In the genomic region with DNA sequence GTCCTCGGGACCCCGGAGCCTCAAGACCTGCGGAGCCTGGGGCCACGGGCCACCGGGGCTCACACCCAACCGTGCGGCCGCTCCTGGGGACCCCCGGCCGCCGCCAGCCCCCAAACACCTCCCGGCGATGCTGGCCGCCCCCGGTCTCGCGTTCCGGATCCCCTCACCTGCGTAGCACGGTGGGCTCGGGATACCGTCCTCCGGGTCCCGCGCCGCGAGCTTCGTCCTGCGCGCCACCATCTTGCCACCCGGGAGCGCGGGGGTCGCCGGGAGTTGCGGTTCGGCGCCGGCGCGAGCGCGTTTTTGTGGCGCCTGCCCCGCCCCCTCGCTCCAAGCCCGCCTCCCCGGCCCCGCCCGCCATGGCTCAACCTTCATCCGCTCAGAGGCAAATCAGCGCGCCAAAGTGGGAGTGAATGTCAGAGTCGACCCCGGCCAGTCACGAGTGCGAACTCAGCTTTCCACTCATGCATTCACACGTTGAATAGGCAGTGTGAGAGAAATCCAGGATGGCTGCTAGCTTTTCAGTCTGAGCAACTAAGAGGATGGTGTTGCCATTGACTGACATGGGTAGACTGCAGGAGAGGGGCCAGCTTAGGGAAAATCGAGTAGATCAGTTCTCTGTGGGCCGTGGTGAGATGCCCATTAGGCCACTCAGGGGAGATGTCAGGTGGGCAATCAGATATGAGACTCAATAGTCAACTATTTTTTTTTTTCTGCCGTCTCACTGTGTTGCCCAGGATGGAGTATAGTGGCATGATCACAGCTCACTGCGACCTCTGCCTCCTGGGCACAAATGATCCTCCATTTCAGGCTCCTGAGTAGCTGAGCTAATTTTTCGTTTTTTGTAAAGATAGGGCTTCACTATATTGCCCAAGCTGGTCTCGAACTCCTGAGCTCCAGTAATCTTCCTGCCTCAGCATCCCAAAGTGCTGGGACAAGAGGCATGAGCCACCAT, we compare ENCODE assay signal across 8 cellular contexts. TPM values are rescaled to one million over a fixed set of nuclear protein-coding genes. Genes with fewer than 3 reads are reported as not detected.
A peak's percentile ranks its signal among the peaks of the same experiment; 100 is the strongest.
DNase-seq lines count a peak whose midpoint lies in the region; ATAC-seq, FAIRE-seq and TF ChIP-seq lines count a peak whose summit lies in the region.

No MANE protein-coding gene starts in this region.

- ATAC-seq in HG03103 (IDR thresholded peaks at IDR 0.05; ENCODE audit: low read depth, unreplicated experiment) (peak; percentile 61), HG03469 (IDR thresholded peaks at IDR 0.05; ENCODE audit: unreplicated experiment) (no peak)
- ATAC-seq in activated CD8-positive, alpha-beta T cell treated with anti-CD3 and anti-CD28 coated beads for 36 hours: peak; percentile 92

- peak; percentile 67 for TF ChIP-seq POLR2A in GM12891 (IDR thresholded peaks at IDR 0.05; ENCODE audit: low read depth, low read length)

- H3K4me3 Mint-ChIP-seq in activated CD8-positive, alpha-beta T cell treated with anti-CD3 and anti-CD28 coated beads for 36 hours: peak overlapping the region; percentile 95

- peaks cover 41% of the 10 kb centered on the region for H3K36me3 Mint-ChIP-seq in activated CD8-positive, alpha-beta T cell treated with anti-CD3 and anti-CD28 coated beads for 36 hours (ENCODE audit: low read depth)

- peak overlapping the region; percentile 95 for H3K27ac Mint-ChIP-seq in activated CD8-positive, alpha-beta T cell treated with anti-CD3 and anti-CD28 coated beads for 36 hours

- peak; percentile 99 for FAIRE-seq in GM12891 (lab: Jason Lieb, UNC)

- no peaks in the 10 kb centered on the region for H3K27me3 Mint-ChIP-seq in activated CD8-positive, alpha-beta T cell treated with anti-CD3 and anti-CD28 coated beads for 36 hours

- peaks cover 9% of the 10 kb centered on the region for H3K4me1 Mint-ChIP-seq in activated CD8-positive, alpha-beta T cell treated with anti-CD3 and anti-CD28 coated beads for 36 hours (ENCODE audit: low read depth)

- intact Hi-C loops in activated CD8-positive, alpha-beta T cell treated with anti-CD3 and anti-CD28 coated beads for 36 hours (cut with micrococcal nuclease): no loop called here

- peak; percentile 75 for DNase-seq in GM12891 (ENCODE audit: insufficient read length, low spot score)
- DNase-seq in NCI-H69 (lab: John Stamatoyannopoulos, UW): peak; percentile 89
- DNase-seq in activated CD8-positive, alpha-beta T cell treated with anti-CD3 and anti-CD28 coated beads for 36 hours: peak; percentile 91
- DNase-seq in effector CD8-positive, alpha-beta T cell (lab: John Stamatoyannopoulos, UW): peak; percentile 72
- peak; percentile 72 for DNase-seq in medulla oblongata (ENCODE audit: extremely low spot score)
- DNase-seq in stimulated activated CD4-positive, alpha-beta T cell treated with anti-CD3 and anti-CD28 coated beads, TNF-alpha, amount 100 ng/mL, for 4 hours (ENCODE audit: low read depth in 3 of 3): peak; percentile 75 to 84 (median 75)

- CTCF ChIA-PET in activated CD8-positive, alpha-beta T cell treated with anti-CD3 and anti-CD28 coated beads for 36 hours (lab: Charles Lee): interaction anchor here (0.6 to 1.2 kb wide), 3 partner anchors 31 to 107 kb away, joined by 3 to 4 read pairs (median 3); a partner anchor contains a TSS

- no peaks in the 10 kb centered on the region for H3K9me3 Mint-ChIP-seq in activated CD8-positive, alpha-beta T cell treated with anti-CD3 and anti-CD28 coated beads for 36 hours

- no peak for TF ChIP-seq CTCF in activated CD8-positive, alpha-beta T cell treated with anti-CD3 and anti-CD28 coated beads for 36 hours (IDR thresholded peaks at IDR 0.05)

- POLR2A ChIA-PET in activated CD8-positive, alpha-beta T cell treated with anti-CD3 and anti-CD28 coated beads for 36 hours (lab: Charles Lee): interaction anchor here (0.6 to 7.1 kb wide), 8 partner anchors 10 to 48 kb away, joined by 3 to 102 read pairs (median 3); a partner anchor contains a TSS

TF ChIP-seq in GM12891, 5 proteins besides CTCF, POLR2A, EP300 and RAD21:
- TF ChIP-seq PAX5 (IDR thresholded peaks at IDR 0.05; ENCODE audit: insufficient read depth, low read length, severe bottlenecking): no peak
- peak; percentile 71 for TF ChIP-seq POLR2AphosphoS5 (IDR thresholded peaks at IDR 0.05; ENCODE audit: low read depth, low read length)

RNA-seq across cellular contexts. Expression of a gene that starts 28.3 kb away (rescaled TPM):
- 1.2 TPM for polyA plus RNA-seq in GM12891 (2012; ENCODE audit: low read depth, missing spikeins)
- 1 to 10 TPM; 1.1 to 1.4 TPM for total RNA-seq in activated CD8-positive, alpha-beta T cell treated with anti-CD3 and anti-CD28 coated beads for 36 hours

RNA-seq across cellular contexts. Expression of a gene that starts 32.6 kb away (rescaled TPM):
- polyA plus RNA-seq in GM12891 (2012; ENCODE audit: low read depth, missing spikeins): 40.1 TPM
- total RNA-seq in activated CD8-positive, alpha-beta T cell treated with anti-CD3 and anti-CD28 coated beads for 36 hours: 10 to 100 TPM; 70.2 to 71.1 TPM

RNA-seq across cellular contexts. Expression of a gene that starts 58.4 kb away (rescaled TPM):
- polyA plus RNA-seq in GM12891 (2012; ENCODE audit: low read depth, missing spikeins): not detected
- total RNA-seq in activated CD8-positive, alpha-beta T cell treated with anti-CD3 and anti-CD28 coated beads for 36 hours: under 1 TPM; 0.54 to 0.59 TPM
